ENCODE assay signal across 1 cellular context in genomic region chr19:49487277-49488045, GRCh38.
TF ChIP-seq lines count a peak whose summit lies in the region.

TSS of gene RPL13A (plus strand) at chr19:49487608. CDS start at chr19:49487630, 22 bp downstream.

TF ChIP-seq in HepG2, 621 proteins besides CTCF, POLR2A, EP300 and RAD21 (continued from another document and continues in another):
- TF ChIP-seq, protein P1, sequence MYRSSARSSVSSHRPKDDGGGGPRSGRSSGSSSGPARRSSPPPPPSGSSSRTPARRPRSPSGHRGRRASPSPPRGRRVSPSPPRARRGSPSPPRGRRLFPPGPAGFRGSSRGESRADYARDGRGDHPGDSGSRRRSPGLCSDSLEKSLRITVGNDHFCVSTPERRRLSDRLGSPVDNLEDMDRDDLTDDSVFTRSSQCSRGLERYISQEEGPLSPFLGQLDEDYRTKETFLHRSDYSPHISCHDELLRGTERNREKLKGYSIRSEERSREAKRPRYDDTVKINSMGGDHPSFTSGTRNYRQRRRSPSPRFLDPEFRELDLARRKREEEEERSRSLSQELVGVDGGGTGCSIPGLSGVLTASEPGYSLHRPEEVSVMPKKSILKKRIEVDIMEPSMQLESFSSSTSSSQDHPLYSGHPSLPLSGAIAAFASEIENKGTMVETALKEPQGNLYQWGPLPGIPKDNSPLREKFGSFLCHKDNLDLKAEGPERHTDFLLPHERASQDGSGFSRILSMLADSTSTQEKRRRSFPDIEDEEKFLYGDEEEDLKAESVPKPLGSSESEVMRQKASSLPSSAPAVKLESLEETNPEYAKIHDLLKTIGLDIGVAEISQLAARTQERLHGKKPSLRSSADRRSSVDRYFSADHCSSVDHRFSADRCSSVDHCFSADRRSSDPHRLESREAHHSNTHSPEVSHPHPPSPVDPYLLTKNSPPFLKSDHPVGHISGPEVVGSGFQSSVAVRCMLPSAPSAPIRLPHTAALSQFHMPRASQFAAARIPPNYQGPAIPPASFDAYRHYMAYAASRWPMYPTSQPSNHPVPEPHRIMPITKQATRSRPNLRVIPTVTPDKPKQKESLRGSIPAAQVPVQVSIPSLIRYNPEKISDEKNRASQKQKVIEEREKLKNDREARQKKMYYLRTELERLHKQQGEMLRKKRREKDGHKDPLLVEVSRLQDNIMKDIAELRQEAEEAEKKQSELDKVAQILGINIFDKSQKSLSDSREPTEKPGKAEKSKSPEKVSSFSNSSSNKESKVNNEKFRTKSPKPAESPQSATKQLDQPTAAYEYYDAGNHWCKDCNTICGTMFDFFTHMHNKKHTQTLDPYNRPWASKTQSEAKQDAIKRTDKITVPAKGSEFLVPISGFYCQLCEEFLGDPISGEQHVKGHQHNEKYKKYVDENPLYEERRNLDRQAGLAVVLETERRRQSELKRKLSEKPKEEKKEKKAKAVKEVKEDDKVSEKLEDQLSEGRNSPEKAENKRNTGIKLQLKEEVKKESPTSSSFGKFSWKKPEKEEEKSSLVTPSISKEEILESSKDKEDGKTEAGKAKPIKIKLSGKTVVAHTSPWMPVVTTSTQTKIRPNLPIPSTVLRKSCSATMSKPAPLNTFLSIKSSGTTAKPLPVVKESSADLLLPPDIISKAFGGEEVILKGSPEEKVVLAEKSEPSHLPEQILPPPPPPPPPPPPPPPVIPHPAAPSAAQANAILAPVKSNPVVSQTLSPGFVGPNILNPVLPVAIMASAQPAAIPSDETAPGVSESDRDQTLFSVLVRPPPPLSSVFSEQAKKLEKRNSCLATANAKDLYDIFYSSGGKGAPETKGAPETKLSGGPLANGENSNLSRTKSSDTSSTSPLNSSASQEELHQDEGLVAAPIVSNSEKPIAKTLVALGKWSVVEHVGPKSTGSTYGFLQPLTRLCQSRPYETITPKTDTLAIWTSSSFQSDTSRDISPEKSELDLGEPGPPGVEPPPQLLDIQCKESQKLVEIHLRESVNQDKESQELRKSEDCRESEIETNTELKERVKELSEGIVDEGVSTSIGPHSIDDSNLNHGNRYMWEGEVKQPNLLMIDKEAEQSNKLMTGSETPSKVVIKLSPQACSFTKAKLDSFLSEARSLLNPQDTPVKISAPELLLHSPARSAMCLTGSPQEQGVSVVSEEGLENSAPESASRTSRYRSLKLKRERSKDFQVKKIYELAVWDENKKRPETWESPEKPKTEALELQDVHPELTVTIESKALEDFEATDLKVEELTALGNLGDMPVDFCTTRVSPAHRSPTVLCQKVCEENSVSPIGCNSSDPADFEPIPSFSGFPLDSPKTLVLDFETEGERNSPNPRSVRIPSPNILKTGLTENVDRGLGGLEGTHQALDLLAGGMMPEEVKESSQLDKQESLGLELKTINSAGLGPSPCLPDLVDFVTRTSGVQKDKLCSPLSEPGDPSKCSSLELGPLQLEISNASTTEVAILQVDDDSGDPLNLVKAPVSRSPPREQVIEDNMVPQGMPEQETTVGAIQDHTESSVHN (CRISPR knock-in tag; IDR thresholded peaks at IDR 0.05) = no peak
- TF ChIP-seq NCOA2 (CRISPR knock-in tag; IDR thresholded peaks at IDR 0.05) (peak; percentile 68), RBM39 (IDR thresholded peaks at IDR 0.05; ENCODE audit: low read depth, low read length, poor library complexity, severe bottlenecking) (peak; percentile 76), ZNF557 (CRISPR knock-in tag; IDR thresholded peaks at IDR 0.05) (no peak; the same call in 1 of the 2 replicates), KAT7 (CRISPR knock-in tag; IDR thresholded peaks at IDR 0.05; ENCODE audit: borderline replicate concordance) (peak; percentile 87; the same call in 1 of the 2 replicates), AGO2 (optimal IDR thresholded peaks at IDR 0.05; ENCODE audit: low read depth, low read length) (peak; percentile 93), TP53 (CRISPR knock-in tag; conservative IDR thresholded peaks at IDR 0.05) (no peak), MXD3 (CRISPR knock-in tag; IDR thresholded peaks at IDR 0.05) (peak; percentile 85), HMG20B (CRISPR knock-in tag; conservative IDR thresholded peaks at IDR 0.05) (no peak; the same call in 1 of the 2 replicates), KLF6 (CRISPR knock-in tag; IDR thresholded peaks at IDR 0.05) (peak; percentile 76; the same call in 1 of the 2 replicates), MTF1 (CRISPR knock-in tag; IDR thresholded peaks at IDR 0.05) (no peak), ZNF570 (CRISPR knock-in tag; IDR thresholded peaks at IDR 0.05; ENCODE audit: borderline replicate concordance) (no peak), HNRNPLL (IDR thresholded peaks at IDR 0.05; ENCODE audit: low read depth, low read length, poor library complexity, severe bottlenecking) (peak; percentile 80), ETV5 (CRISPR knock-in tag; IDR thresholded peaks at IDR 0.05; ENCODE audit: borderline replicate concordance) (peak; percentile 52; the same call in 1 of the 2 replicates), LCORL (IDR thresholded peaks at IDR 0.05) (no peak), LCORL (CRISPR knock-in tag; IDR thresholded peaks at IDR 0.05) (no peak), MYNN (CRISPR knock-in tag; IDR thresholded peaks at IDR 0.05; ENCODE audit: low read depth) (peak; percentile 38), ZNF496 (CRISPR knock-in tag; IDR thresholded peaks at IDR 0.05; ENCODE audit: insufficient replicate concordance) (no peak), RERE (CRISPR knock-in tag; IDR thresholded peaks at IDR 0.05; ENCODE audit: low read depth) (0 out of 2 replicates have a peak, but pooled peaks have one; percentile 31), AFF4 (CRISPR knock-in tag; IDR thresholded peaks at IDR 0.05) (peak; percentile 95), RNF2 (conservative IDR thresholded peaks at IDR 0.05; ENCODE audit: low read depth) (no peak), ZNF850 (CRISPR knock-in tag; conservative IDR thresholded peaks at IDR 0.05) (no peak), ZFP90 (CRISPR knock-in tag; IDR thresholded peaks at IDR 0.05; ENCODE audit: borderline replicate concordance) (peak; percentile 71; the same call in 1 of the 2 replicates), ZBTB25 (CRISPR knock-in tag; IDR thresholded peaks at IDR 0.05) (peak; percentile 88), ZFP36 (IDR thresholded peaks at IDR 0.05; ENCODE audit: borderline replicate concordance, low read depth, low read length, partially characterized antibody) (no peak), NCOA1 (CRISPR knock-in tag; IDR thresholded peaks at IDR 0.05) (no peak)
- TF ChIP-seq, protein P2, sequence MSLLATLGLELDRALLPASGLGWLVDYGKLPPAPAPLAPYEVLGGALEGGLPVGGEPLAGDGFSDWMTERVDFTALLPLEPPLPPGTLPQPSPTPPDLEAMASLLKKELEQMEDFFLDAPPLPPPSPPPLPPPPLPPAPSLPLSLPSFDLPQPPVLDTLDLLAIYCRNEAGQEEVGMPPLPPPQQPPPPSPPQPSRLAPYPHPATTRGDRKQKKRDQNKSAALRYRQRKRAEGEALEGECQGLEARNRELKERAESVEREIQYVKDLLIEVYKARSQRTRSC (CRISPR knock-in tag; IDR thresholded peaks at IDR 0.05; ENCODE audit: low read depth) = no peak
- TF ChIP-seq, protein P3, sequence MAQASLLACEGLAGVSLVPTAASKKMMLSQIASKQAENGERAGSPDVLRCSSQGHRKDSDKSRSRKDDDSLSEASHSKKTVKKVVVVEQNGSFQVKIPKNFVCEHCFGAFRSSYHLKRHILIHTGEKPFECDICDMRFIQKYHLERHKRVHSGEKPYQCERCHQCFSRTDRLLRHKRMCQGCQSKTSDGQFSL (CRISPR knock-in tag; IDR thresholded peaks at IDR 0.05) = no peak
- TF ChIP-seq, protein P4, sequence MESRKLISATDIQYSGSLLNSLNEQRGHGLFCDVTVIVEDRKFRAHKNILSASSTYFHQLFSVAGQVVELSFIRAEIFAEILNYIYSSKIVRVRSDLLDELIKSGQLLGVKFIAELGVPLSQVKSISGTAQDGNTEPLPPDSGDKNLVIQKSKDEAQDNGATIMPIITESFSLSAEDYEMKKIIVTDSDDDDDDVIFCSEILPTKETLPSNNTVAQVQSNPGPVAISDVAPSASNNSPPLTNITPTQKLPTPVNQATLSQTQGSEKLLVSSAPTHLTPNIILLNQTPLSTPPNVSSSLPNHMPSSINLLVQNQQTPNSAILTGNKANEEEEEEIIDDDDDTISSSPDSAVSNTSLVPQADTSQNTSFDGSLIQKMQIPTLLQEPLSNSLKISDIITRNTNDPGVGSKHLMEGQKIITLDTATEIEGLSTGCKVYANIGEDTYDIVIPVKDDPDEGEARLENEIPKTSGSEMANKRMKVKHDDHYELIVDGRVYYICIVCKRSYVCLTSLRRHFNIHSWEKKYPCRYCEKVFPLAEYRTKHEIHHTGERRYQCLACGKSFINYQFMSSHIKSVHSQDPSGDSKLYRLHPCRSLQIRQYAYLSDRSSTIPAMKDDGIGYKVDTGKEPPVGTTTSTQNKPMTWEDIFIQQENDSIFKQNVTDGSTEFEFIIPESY (CRISPR knock-in tag; IDR thresholded peaks at IDR 0.05) = no peak
